ENCODE assay signal across 16 cellular contexts in genomic region chr5:44638286-44638869, GRCh38.
"Had no signal": no experiment of that assay in that cellular context is flagged by ENCODE, and none has a peak within 500 bp of the region (broad histone marks: within the 10 kb centered on the region; RNA-seq: fewer than 3 reads in every experiment).

No MANE protein-coding gene starts in this region.

- H3K27me3 Mint-ChIP-seq: activated T-helper 17 cell treated with anti-CD3 and anti-CD28 coated beads, Interleukin-2, amount 50 U/mL, for 72 hours; central memory CD8-positive, alpha-beta T cell had no signal

- H3K4me1 Mint-ChIP-seq: activated T-helper 17 cell treated with anti-CD3 and anti-CD28 coated beads, Interleukin-2, amount 50 U/mL, for 72 hours; brain; central memory CD8-positive, alpha-beta T cell; nephron progenitor cell had no signal

- H3K4me3 Mint-ChIP-seq: activated T-helper 17 cell treated with anti-CD3 and anti-CD28 coated beads, Interleukin-2, amount 50 U/mL, for 72 hours; brain; central memory CD8-positive, alpha-beta T cell; nephron progenitor cell had no signal

- H3K27ac Mint-ChIP-seq: activated T-helper 17 cell treated with anti-CD3 and anti-CD28 coated beads, Interleukin-2, amount 50 U/mL, for 72 hours; brain; nephron progenitor cell had no signal

- H3K9me3 Mint-ChIP-seq: brain, nephron progenitor cell had no signal

- H3K27me3 ChIP-seq: gastroesophageal sphincter, ovary had no signal

- H3K4me3 ChIP-seq: gastroesophageal sphincter, ovary had no signal

- DNase-seq: activated CD4-positive, alpha-beta T cell treated with anti-CD3 and anti-CD28 coated beads for 48 hours; activated naive CD4-positive, alpha-beta T cell treated with anti-CD3 and anti-CD28 coated beads, Interleukin-2, amount 50 U/mL, for 16 hours; activated T-cell treated with anti-CD3 and anti-CD28 coated beads for 4 hours; amniotic stem cell; cortex of kidney; effector memory CD4-positive, alpha-beta T cell; left ventricle myocardium superior; nephron progenitor cell; ovary; stimulated activated CD4-positive, alpha-beta T cell treated with anti-CD3 and anti-CD28 coated beads, Interleukin-15, amount 100 ng/mL, for 24 hours; T-helper 9 cell; WERI-Rb-1 had no signal

- ATAC-seq: activated T-helper 17 cell treated with anti-CD3 and anti-CD28 coated beads, Interleukin-2, amount 50 U/mL, for 72 hours; gastroesophageal sphincter; left ventricle myocardium superior had no signal

- H3K36me3 Mint-ChIP-seq: brain had no signal

- H3K4me1 ChIP-seq: gastroesophageal sphincter had no signal

- H3K27ac ChIP-seq: gastroesophageal sphincter, ovary, WERI-Rb-1 had no signal

- H3K9me3 ChIP-seq: gastroesophageal sphincter, ovary had no signal

- H3K36me3 ChIP-seq: gastroesophageal sphincter, ovary, WERI-Rb-1 had no signal
